ENCODE assay signal across 1 cellular context in the genomic region with DNA sequence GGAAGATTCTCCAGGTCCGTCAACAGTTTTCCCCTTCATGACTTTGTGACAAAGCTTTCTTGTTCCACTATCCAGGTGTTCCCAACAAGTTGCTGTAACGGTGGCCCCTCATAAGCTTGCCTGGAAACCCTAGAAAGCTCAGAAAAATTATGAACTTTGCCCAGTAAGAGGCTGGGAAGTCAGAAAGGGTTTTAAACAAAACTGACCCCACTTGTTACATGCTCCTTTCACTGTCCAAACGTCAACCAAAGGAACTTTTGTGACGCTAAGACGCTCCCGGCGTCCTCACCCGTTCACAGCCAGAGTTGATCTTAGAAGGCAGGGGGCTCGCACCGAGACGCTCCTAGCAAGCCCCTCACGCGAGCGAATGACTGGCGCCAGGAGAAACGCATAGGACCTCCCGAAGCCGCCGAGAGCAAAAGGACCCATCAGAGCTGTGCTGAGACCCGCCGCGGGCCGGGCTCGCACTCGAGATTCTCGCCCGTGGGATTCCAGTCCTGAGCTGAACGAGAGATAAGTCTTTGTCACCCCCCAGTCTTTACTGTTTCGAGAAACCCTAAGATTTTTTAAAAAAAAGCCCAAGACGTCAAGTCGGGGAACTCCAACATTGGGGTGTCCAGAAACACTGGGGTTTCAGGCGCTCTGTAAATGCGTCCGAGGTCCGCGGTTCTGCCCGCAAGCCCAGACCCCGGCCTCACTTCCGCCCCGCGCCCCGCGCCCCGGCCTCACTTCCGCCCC.
TF ChIP-seq lines count a peak whose summit lies in the region.

No MANE protein-coding gene starts in this region.

TF ChIP-seq in HepG2, 621 proteins besides CTCF, POLR2A, EP300 and RAD21 (continued from another document):
- TF ChIP-seq ZNF569 (CRISPR knock-in tag; IDR thresholded peaks at IDR 0.05; ENCODE audit: borderline replicate concordance) (no peak), ZNF768 (CRISPR knock-in tag; IDR thresholded peaks at IDR 0.05) (no peak), ZMYM3 (CRISPR knock-in tag; IDR thresholded peaks at IDR 0.05) (no peak), MYNN (CRISPR knock-in tag; IDR thresholded peaks at IDR 0.05; ENCODE audit: low read depth) (no peak; the same call in 1 of the 2 replicates), ZNF784 (CRISPR knock-in tag; IDR thresholded peaks at IDR 0.05; ENCODE audit: borderline replicate concordance) (no peak; the same call in 1 of the 2 replicates), MYPOP (CRISPR knock-in tag; IDR thresholded peaks at IDR 0.05) (no peak), ZBTB8A (CRISPR knock-in tag; IDR thresholded peaks at IDR 0.05; ENCODE audit: borderline replicate concordance, low read depth) (no peak), ZNF709 (CRISPR knock-in tag; IDR thresholded peaks at IDR 0.05) (no peak), ZNF577 (CRISPR knock-in tag; IDR thresholded peaks at IDR 0.05; ENCODE audit: borderline replicate concordance, low read depth) (no peak), ZNF776 (CRISPR knock-in tag; IDR thresholded peaks at IDR 0.05) (no peak), PCBP1 (IDR thresholded peaks at IDR 0.05; ENCODE audit: borderline replicate concordance, low read depth, low read length) (no peak), RNF2 (conservative IDR thresholded peaks at IDR 0.05; ENCODE audit: low read depth) (no peak)
- TF ChIP-seq, protein P1, sequence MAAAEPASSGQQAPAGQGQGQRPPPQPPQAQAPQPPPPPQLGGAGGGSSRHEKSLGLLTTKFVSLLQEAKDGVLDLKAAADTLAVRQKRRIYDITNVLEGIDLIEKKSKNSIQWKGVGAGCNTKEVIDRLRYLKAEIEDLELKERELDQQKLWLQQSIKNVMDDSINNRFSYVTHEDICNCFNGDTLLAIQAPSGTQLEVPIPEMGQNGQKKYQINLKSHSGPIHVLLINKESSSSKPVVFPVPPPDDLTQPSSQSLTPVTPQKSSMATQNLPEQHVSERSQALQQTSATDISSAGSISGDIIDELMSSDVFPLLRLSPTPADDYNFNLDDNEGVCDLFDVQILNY (CRISPR knock-in tag; conservative IDR thresholded peaks at IDR 0.05), result no peak
TF ChIP-seq in HepG2: peak in this region for 83.
